In genomic region chr17:40348562-40349476, GRCh38 we compare ENCODE assay signal across 8 cellular contexts. TPM values are rescaled to one million over a fixed set of nuclear protein-coding genes. Genes with fewer than 3 reads are reported as not detected.
A peak's percentile ranks its signal among the peaks of the same experiment; 100 is the strongest.
DNase-seq lines count a peak whose midpoint lies in the region; ATAC-seq and TF ChIP-seq lines count a peak whose summit lies in the region.

No MANE protein-coding gene starts in this region.

- no peaks in the 10 kb centered on the region for H3K9me3 ChIP-seq in gastroesophageal sphincter

- H3K36me3 ChIP-seq in gastroesophageal sphincter, result peaks cover 0 to 55% of the 10 kb centered on the region in 2 donors

- peak overlapping the region in 3 of 4 donors; percentile 95 to 99 (median 97) for H3K27ac ChIP-seq in gastroesophageal sphincter

- WGBS in gastroesophageal sphincter (ENCODE audit: low coverage in 1 of 2), 2 donors, result 20% methylated on average over 1 of the region's 17 CpGs; no CpG with 5 or more reads in 1 of the 2 donors

- no peaks in the 10 kb centered on the region for H3K9me3 Mint-ChIP-seq in Calu3 (ENCODE audit: low read depth, unreplicated experiment)
- H3K9me3 Mint-ChIP-seq in osteocyte (ENCODE audit: unreplicated experiment), result no peaks in the 10 kb centered on the region

- H3K27ac Mint-ChIP-seq in Calu3 (ENCODE audit: unreplicated experiment) (no peak overlapping the region), osteocyte (ENCODE audit: unreplicated experiment) (peak overlapping the region; percentile 16)

- BruUV-seq in Calu3 (replicated peaks; lab: Mats Ljungman, UMichigan), result no TSS peak

- no peak for TF ChIP-seq EP300 in gastroesophageal sphincter (IDR thresholded peaks at IDR 0.05)

- intact Hi-C loops in Calu3 (cut with micrococcal nuclease; ENCODE audit: unreplicated experiment), result no loop called here

- H3K27me3 ChIP-seq in gastroesophageal sphincter, result no peaks in the 10 kb centered on the region

- ATAC-seq in gastroesophageal sphincter (peak; percentile 46), HG02970 (IDR thresholded peaks at IDR 0.05; ENCODE audit: low FRiP score, unreplicated experiment) (no peak), GM19351 (IDR thresholded peaks at IDR 0.05; ENCODE audit: unreplicated experiment) (no peak)

- TF ChIP-seq CTCF in Calu3 (IDR thresholded peaks at IDR 0.05; ENCODE audit: unreplicated experiment) (peak; percentile 18), gastroesophageal sphincter (IDR thresholded peaks at IDR 0.05) (no peak), osteocyte (IDR thresholded peaks at IDR 0.05) (no peak)

- H3K4me1 Mint-ChIP-seq in Calu3 (ENCODE audit: low read depth, unreplicated experiment), result peaks cover 81% of the 10 kb centered on the region
- peaks cover 68% of the 10 kb centered on the region for H3K4me1 Mint-ChIP-seq in osteocyte (ENCODE audit: unreplicated experiment)

- H3K36me3 Mint-ChIP-seq in Calu3 (ENCODE audit: insufficient read depth, unreplicated experiment), result peaks cover 80% of the 10 kb centered on the region
- peaks cover 29% of the 10 kb centered on the region for H3K36me3 Mint-ChIP-seq in osteocyte (ENCODE audit: unreplicated experiment)

- DNase-seq in Calu3 (no peak), NCI-H446 (lab: John Stamatoyannopoulos, UW) (peak; percentile 69 to 81), osteocyte (ENCODE audit: extremely low spot score, unreplicated experiment) (no peak), NK-92 (lab: John Stamatoyannopoulos, UW; ENCODE audit: unreplicated experiment) (no peak)
- no peak for DNase-seq in activated CD8-positive, alpha-beta memory T cell treated with anti-CD3 and anti-CD28 coated beads, Interleukin-2, amount 50 U/mL, for 4 hours

- H3K4me3 ChIP-seq in gastroesophageal sphincter, result peak overlapping the region in 1 of 2 donors; percentile 90

- H3K4me3 Mint-ChIP-seq in Calu3 (ENCODE audit: low read depth, unreplicated experiment) (no peak overlapping the region), osteocyte (ENCODE audit: unreplicated experiment) (no peak overlapping the region)

- TF ChIP-seq POLR2A in gastroesophageal sphincter (IDR thresholded peaks at IDR 0.05), result no peak

- CTCF ChIA-PET in Calu3 (lab: Charles Lee), result interaction anchor here (0.5 to 37.0 kb wide), 6 partner anchors 10 to 211 kb away, joined by 3 to 1520 read pairs (median 3); partner anchors contain the start of gene RARA

- H3K27me3 Mint-ChIP-seq in Calu3 (ENCODE audit: unreplicated experiment) (no peaks in the 10 kb centered on the region), osteocyte (ENCODE audit: unreplicated experiment) (no peaks in the 10 kb centered on the region)

- H3K4me1 ChIP-seq in gastroesophageal sphincter, result peaks cover 16 to 93% (median 59%) of the 10 kb centered on the region in 3 donors

RNA-seq across cellular contexts. Expression of gene GJD3, which starts 15.7 kb away (rescaled TPM):
- total RNA-seq in Calu3 (2022) (0.44 and 0.71 TPM in 2 replicates), gastroesophageal sphincter (1 to 10 TPM in 1 of 4 donors, not detected in 3; 2.5 TPM), osteocyte (0.40 TPM in 1 of 2 replicates, not detected in the other)

RNA-seq across cellular contexts. Expression of gene RARA, which starts 39.8 kb away (rescaled TPM):
- total RNA-seq in Calu3 (2022), result 150 and 170 TPM in 2 replicates
- total RNA-seq in gastroesophageal sphincter, result 10 to 100 TPM; 18.5 to 41.8 (median 28.5) TPM
- total RNA-seq in osteocyte, result 62.6 and 65.2 TPM in 2 replicates

Comparison
In these comparisons a context has a peak if more than half of its experiments do, and no peak if none do; other contexts are left out.
1. DNase-seq: peak in NCI-H446 (2 of 2); none in Calu3 (single experiment), osteocyte (single experiment), NK-92 (single experiment) and activated CD8-positive, alpha-beta memory T cell treated with anti-CD3 and anti-CD28 coated beads, Interleukin-2, amount 50 U/mL, for 4 hours (single experiment).